Comparison of ENCODE assay signal across 19 cellular contexts in genomic region chr5:160744253-160745112, GRCh38.
"Had no signal": no experiment of that assay in that cellular context is flagged by ENCODE, and none has a peak within 500 bp of the region (broad histone marks: within the 10 kb centered on the region; RNA-seq: fewer than 3 reads in every experiment).

No MANE protein-coding gene starts in this region.

- H3K27me3 ChIP-seq: body of pancreas, gastroesophageal sphincter, left lung, spleen had no signal

- H3K27ac ChIP-seq: body of pancreas, gastroesophageal sphincter, heart left ventricle, left lung, parathyroid adenoma, spleen, thoracic aorta had no signal

- H2AFZ ChIP-seq: parathyroid adenoma had no signal

- DNase-seq: activated B cell treated with CpG ODN at 0.5 μM for 24 hours; activated CD4-positive, alpha-beta T cell treated with anti-CD3 and anti-CD28 coated beads for 48 hours; activated CD8-positive, alpha-beta T cell treated with anti-CD3 and anti-CD28 coated beads, Interleukin-2, amount 10 ng/mL, durations not matched to agents 7 days and 5 days; activated naive CD4-positive, alpha-beta T cell treated with anti-CD3 and anti-CD28 coated beads for 36 hours; activated T-cell treated with anti-CD3 and anti-CD28 coated beads, Interleukin-2, amount 50 U/mL, for 4 hours; body of pancreas; caudate nucleus; heart left ventricle; left lung; naive B cell; spleen; stimulated activated CD4-positive, alpha-beta T cell treated with anti-CD3 and anti-CD28 coated beads, Interleukin-4, amount 100 ng/mL, for 4 hours had no signal

- H3K36me3 Mint-ChIP-seq: naive B cell; stimulated activated memory B cell treated with anti-CD40 and anti-IgM and Interleukin-4, amounts not matched to agents 10 μg/mL and 1 μg/mL and 100 μg/mL, for 72 hours had no signal

- H3K9me3 Mint-ChIP-seq: activated B cell treated with CpG ODN at 0.5 μM for 24 hours; activated naive CD4-positive, alpha-beta T cell treated with anti-CD3 and anti-CD28 coated beads for 36 hours; activated T-cell treated with anti-CD3 and anti-CD28 coated beads, Interleukin-2, amount 50 U/mL, for 4 hours; naive B cell; stimulated activated memory B cell treated with anti-CD40 and anti-IgM and Interleukin-4, amounts not matched to agents 10 μg/mL and 1 μg/mL and 100 μg/mL, for 72 hours; T-helper 2 cell treated with Interferon-gamma antibody and Interleukin-4, amounts not matched to agents 5 μg/mL and 100 μg/mL, for 36 hours had no signal

- H3K27ac Mint-ChIP-seq: activated B cell treated with CpG ODN at 0.5 μM for 24 hours; activated CD8-positive, alpha-beta T cell treated with anti-CD3 and anti-CD28 coated beads, Interleukin-2, amount 10 ng/mL, durations not matched to agents 7 days and 5 days; activated naive CD4-positive, alpha-beta T cell treated with anti-CD3 and anti-CD28 coated beads for 36 hours; naive B cell; stimulated activated memory B cell treated with anti-CD40 and anti-IgM and Interleukin-4, amounts not matched to agents 10 μg/mL and 1 μg/mL and 100 μg/mL, for 72 hours; T-helper 2 cell treated with Interferon-gamma antibody and Interleukin-4, amounts not matched to agents 5 μg/mL and 100 μg/mL, for 36 hours had no signal

- H3K36me3 ChIP-seq: gastroesophageal sphincter, heart left ventricle, left lung, spleen, thoracic aorta had no signal

- H3K9me3 ChIP-seq: body of pancreas, gastroesophageal sphincter, heart left ventricle, left lung, spleen, thoracic aorta had no signal

- ATAC-seq: activated CD8-positive, alpha-beta T cell treated with anti-CD3 and anti-CD28 coated beads, Interleukin-2, amount 10 ng/mL, durations not matched to agents 7 days and 5 days; activated T-cell treated with anti-CD3 and anti-CD28 coated beads, Interleukin-2, amount 50 U/mL, for 4 hours; body of pancreas; gastroesophageal sphincter; heart left ventricle; left lung; stimulated activated memory B cell treated with anti-CD40 and anti-IgM and Interleukin-4, amounts not matched to agents 10 μg/mL and 1 μg/mL and 100 μg/mL, for 72 hours had no signal

- H3K4me1 Mint-ChIP-seq: activated B cell treated with CpG ODN at 0.5 μM for 24 hours; naive B cell; stimulated activated memory B cell treated with anti-CD40 and anti-IgM and Interleukin-4, amounts not matched to agents 10 μg/mL and 1 μg/mL and 100 μg/mL, for 72 hours had no signal

- H3K4me3 Mint-ChIP-seq: activated B cell treated with CpG ODN at 0.5 μM for 24 hours; activated CD8-positive, alpha-beta T cell treated with anti-CD3 and anti-CD28 coated beads, Interleukin-2, amount 10 ng/mL, durations not matched to agents 7 days and 5 days; activated naive CD4-positive, alpha-beta T cell treated with anti-CD3 and anti-CD28 coated beads for 36 hours; activated T-cell treated with anti-CD3 and anti-CD28 coated beads, Interleukin-2, amount 50 U/mL, for 4 hours; stimulated activated memory B cell treated with anti-CD40 and anti-IgM and Interleukin-4, amounts not matched to agents 10 μg/mL and 1 μg/mL and 100 μg/mL, for 72 hours; T-helper 2 cell treated with Interferon-gamma antibody and Interleukin-4, amounts not matched to agents 5 μg/mL and 100 μg/mL, for 36 hours had no signal

- H3K27me3 Mint-ChIP-seq: activated B cell treated with CpG ODN at 0.5 μM for 24 hours; naive B cell; stimulated activated memory B cell treated with anti-CD40 and anti-IgM and Interleukin-4, amounts not matched to agents 10 μg/mL and 1 μg/mL and 100 μg/mL, for 72 hours had no signal

- H3K4me1 ChIP-seq: body of pancreas, gastroesophageal sphincter, heart left ventricle, left lung, parathyroid adenoma, spleen had no signal

- H3K4me3 ChIP-seq: body of pancreas, gastroesophageal sphincter, heart left ventricle, left lung, spleen, thoracic aorta had no signal

- H3K9ac ChIP-seq: parathyroid adenoma had no signal

- H3K79me2 ChIP-seq: parathyroid adenoma had no signal

- FAIRE-seq: colon, TTC549 had no signal
